In the genomic region with DNA sequence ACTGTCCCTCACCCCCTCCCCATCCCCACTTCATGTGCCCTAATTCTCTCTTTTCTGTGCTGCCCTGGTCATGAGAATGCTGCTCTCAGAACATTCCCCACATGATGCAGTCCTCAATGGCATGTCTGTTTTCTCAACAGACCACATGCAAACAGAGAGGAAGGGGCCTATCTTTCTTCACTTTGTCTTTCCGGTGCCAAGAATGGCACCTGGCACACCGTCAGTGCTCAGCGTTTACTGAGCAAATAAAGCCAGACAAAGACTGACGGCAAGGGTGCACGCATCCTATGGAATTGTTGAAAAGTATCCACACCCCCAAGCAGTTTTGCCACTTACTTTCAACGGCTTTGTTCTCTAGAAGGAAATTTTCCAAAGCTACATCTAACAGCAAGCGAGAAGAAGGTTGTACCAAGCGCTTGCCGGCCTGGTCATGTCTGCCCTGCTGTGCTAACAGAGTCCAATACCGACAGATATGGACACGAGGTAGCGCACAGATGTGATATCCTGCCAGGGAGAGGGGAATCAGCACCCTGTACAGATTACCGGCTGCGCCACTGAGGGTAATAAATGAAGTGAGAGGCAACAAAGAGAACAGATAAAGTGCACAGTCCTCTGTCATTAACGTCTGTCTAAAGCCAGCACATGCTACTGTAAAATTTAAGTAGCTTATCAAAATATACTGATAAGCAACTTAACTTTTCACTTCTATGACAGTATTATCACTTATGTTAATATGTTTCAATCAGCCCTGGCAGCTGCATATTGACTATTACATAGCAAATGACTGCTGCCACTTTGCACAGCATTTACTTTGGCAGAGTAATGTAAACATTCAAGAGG, we compare ENCODE assay signal across 10 cellular contexts.
DNase-seq lines count a peak whose midpoint lies in the region; ATAC-seq and TF ChIP-seq lines count a peak whose summit lies in the region.
"Had no signal": no experiment of that assay in that cellular context is flagged by ENCODE, and none has a peak within 500 bp of the region (broad histone marks: within the 10 kb centered on the region; RNA-seq: fewer than 3 reads in every experiment).

No MANE protein-coding gene starts in this region.

- no peaks in the 10 kb centered on the region for H3F3A ChIP-seq in neural cell (ENCODE audit: insufficient read depth, low read length, poor library complexity, severe bottlenecking)

- H3K4me2 ChIP-seq in neural cell (ENCODE audit: low read length), result no peak overlapping the region

- H3K4me3 ChIP-seq in WERI-Rb-1 (ENCODE audit: low read depth, low read length) (no peak overlapping the region; the same call in 1 of the 2 replicates), neural cell (ENCODE audit: low read length) (no peak overlapping the region)
- H3K4me3 ChIP-seq: Peyer's patch had no signal

- H3K27me3 ChIP-seq in WERI-Rb-1 (ENCODE audit: insufficient read depth, low read depth, severe bottlenecking) (no peaks in the 10 kb centered on the region), neural cell (ENCODE audit: insufficient read depth, low read depth, low read length) (no peaks in the 10 kb centered on the region)
- H3K27me3 ChIP-seq: Peyer's patch had no signal

- TF ChIP-seq RAD21 in neural cell (conservative IDR thresholded peaks at IDR 0.05), result no peak

- H3K27ac ChIP-seq in WERI-Rb-1, result peak overlapping the region; percentile 50
- H3K27ac ChIP-seq in neural cell (ENCODE audit: low read length), result no peak overlapping the region

- H3K9me3 ChIP-seq in WERI-Rb-1 (ENCODE audit: severe bottlenecking) (peaks cover 4% of the 10 kb centered on the region), neural cell (ENCODE audit: low read length) (peaks cover 3% of the 10 kb centered on the region)

- H3K9ac ChIP-seq in neural cell (ENCODE audit: low read length), result no peak overlapping the region

- TF ChIP-seq CTCF in WERI-Rb-1 (IDR thresholded peaks at IDR 0.05; ENCODE audit: low read depth, low read length) (no peak), neural cell (IDR thresholded peaks at IDR 0.05; ENCODE audit: poor library complexity, severe bottlenecking) (no peak)

- no peak for ATAC-seq in GM19467 (IDR thresholded peaks at IDR 0.05; ENCODE audit: unreplicated experiment)

- no peaks in the 10 kb centered on the region for H4K20me1 ChIP-seq in neural cell (ENCODE audit: insufficient read depth)

- H3K36me3 ChIP-seq in WERI-Rb-1 (no peaks in the 10 kb centered on the region), neural cell (ENCODE audit: insufficient read depth, low read length) (no peaks in the 10 kb centered on the region)

- TF ChIP-seq EP300 in neural cell (conservative IDR thresholded peaks at IDR 0.05; ENCODE audit: poor library complexity, severe bottlenecking), result peak; percentile 68

- no peaks in the 10 kb centered on the region for H3K9me2 ChIP-seq in neural cell (ENCODE audit: insufficient read depth, low read length)

- no peak overlapping the region for H2AFZ ChIP-seq in neural cell (ENCODE audit: low read depth, low read length)

- DNase-seq in DMS79 (lab: John Stamatoyannopoulos, UW) (peak; percentile 60), NCI-H2029 treated with DMSO at 0.1 percent for 48 hours (lab: John Stamatoyannopoulos, UW) (peak; percentile 91), WERI-Rb-1 (peak; percentile 80), glomerular visceral epithelial cell (ENCODE audit: extremely low spot score) (no peak), activated T-cell treated with anti-CD3 and anti-CD28 coated beads for 4 hours (no peak)
- DNase-seq in activated CD4-positive, alpha-beta T cell treated with anti-CD3 and anti-CD28 coated beads, Interleukin-2, amount 50 U/mL, for 4 hours, result no peak
- DNase-seq: activated CD4-positive, alpha-beta T cell treated with anti-CD3 and anti-CD28 coated beads for 4 hours had no signal

- no peaks in the 10 kb centered on the region for H3K79me2 ChIP-seq in neural cell (replicated peaks; ENCODE audit: insufficient read depth, low read length)

TF ChIP-seq in neural cell, 6 proteins besides CTCF, POLR2A, EP300 and RAD21:
- TF ChIP-seq MXI1 (conservative IDR thresholded peaks at IDR 0.05; ENCODE audit: poor library complexity, severe bottlenecking) (no peak), POLR2AphosphoS5 (IDR thresholded peaks at IDR 0.05) (peak; percentile 59)

Comparison
In these comparisons a context has a peak if more than half of its experiments do, and no peak if none do; other contexts are left out.
1. DNase-seq: peak in DMS79 (single experiment), NCI-H2029 treated with DMSO at 0.1 percent for 48 hours (single experiment) and WERI-Rb-1 (single experiment); none in glomerular visceral epithelial cell (single experiment), activated T-cell treated with anti-CD3 and anti-CD28 coated beads for 4 hours (single experiment) and activated CD4-positive, alpha-beta T cell treated with anti-CD3 and anti-CD28 coated beads, Interleukin-2, amount 50 U/mL, for 4 hours (0 of 2).